8 cellular contexts compared by ENCODE assay signal in the genomic region with DNA sequence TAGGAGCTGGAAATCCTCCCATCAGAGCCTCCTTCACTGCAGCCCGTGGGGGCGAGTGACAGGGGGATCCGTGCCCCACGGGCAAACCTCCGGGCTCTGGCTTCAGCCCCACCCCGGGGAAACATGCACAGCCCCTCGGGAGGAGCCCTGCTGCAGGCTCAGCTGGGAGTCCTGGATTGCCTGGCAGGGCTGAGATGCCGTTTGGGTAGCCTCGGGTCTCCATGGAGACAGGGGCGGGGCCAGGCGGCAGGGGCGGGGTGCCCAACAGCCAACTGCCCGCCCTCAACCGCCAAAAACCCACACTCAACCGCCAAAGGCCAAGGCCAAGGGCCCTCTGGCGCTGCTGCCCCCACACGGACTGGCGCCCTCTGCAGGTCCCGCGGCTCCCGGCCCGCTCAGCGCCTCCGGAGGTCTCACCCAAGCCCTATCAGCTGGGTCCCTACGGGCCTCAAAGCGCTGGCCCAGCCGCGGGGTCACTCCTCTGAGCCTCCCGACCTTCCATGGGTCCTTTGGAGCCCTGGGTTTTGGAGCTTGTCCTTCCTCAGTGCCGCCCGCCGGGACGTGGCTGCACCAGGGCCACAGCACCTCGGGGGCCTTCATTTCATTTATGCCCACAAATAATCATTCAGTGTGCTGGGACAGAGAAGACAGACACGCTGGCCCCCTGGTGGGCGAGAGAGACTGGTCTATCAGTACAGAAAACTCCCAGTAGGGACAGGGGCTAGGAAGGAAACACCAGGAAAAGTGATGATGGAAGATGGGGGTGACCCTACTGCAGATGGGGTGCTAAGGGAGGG. TPM values are rescaled to one million over a fixed set of nuclear protein-coding genes. Genes with fewer than 3 reads are reported as not detected.
DNase-seq lines count a peak whose midpoint lies in the region; ATAC-seq and TF ChIP-seq lines count a peak whose summit lies in the region.

No MANE protein-coding gene starts in this region.

- H3K9me3 ChIP-seq in left lung, result no peaks in the 10 kb centered on the region

- TF ChIP-seq CTCF in GM13977 (IDR thresholded peaks at IDR 0.05; ENCODE audit: extremely low read depth, insufficient read depth, missing control alignments) (peak; percentile 81), left lung (IDR thresholded peaks at IDR 0.05) (peak; percentile 50 to 62)

- no peaks in the 10 kb centered on the region for H3K9me3 Mint-ChIP-seq in dendritic cell treated with granulocyte-macrophage colony-stimulating factor and Interleukin-4, amounts not matched to agents 40 ng/mL and 50 ng/mL, for 4 days

- H3K4me1 Mint-ChIP-seq in dendritic cell treated with granulocyte-macrophage colony-stimulating factor and Interleukin-4, amounts not matched to agents 40 ng/mL and 50 ng/mL, for 4 days (ENCODE audit: low read depth), result peaks cover 76% of the 10 kb centered on the region

- peak overlapping the region; percentile 41 for H3K4me3 Mint-ChIP-seq in dendritic cell treated with granulocyte-macrophage colony-stimulating factor and Interleukin-4, amounts not matched to agents 40 ng/mL and 50 ng/mL, for 4 days

- in situ Hi-C loops in GM13977 (cut with MboI; ENCODE audit: low pct_unique_long_range_greater_than_20kb, low sequenced_read_pairs, unreplicated experiment), result no loop called here

- H3K27me3 ChIP-seq in left lung, result no peaks in the 10 kb centered on the region

- H3K4me3 ChIP-seq in left lung, result peak overlapping the region; percentile 28 to 42

- H3K36me3 ChIP-seq in left lung, result no peaks in the 10 kb centered on the region

- no peaks in the 10 kb centered on the region for H3K36me3 Mint-ChIP-seq in dendritic cell treated with granulocyte-macrophage colony-stimulating factor and Interleukin-4, amounts not matched to agents 40 ng/mL and 50 ng/mL, for 4 days (ENCODE audit: low read depth)

- H3K4me1 ChIP-seq in left lung, result peaks cover 0 to 25% of the 10 kb centered on the region in 2 donors

- peak overlapping the region in 1 of 2 donors; percentile 70 for H3K27ac ChIP-seq in left lung

- intact Hi-C loops in dendritic cell treated with granulocyte-macrophage colony-stimulating factor and Interleukin-4, amounts not matched to agents 40 ng/mL and 50 ng/mL, for 4 days (cut with micrococcal nuclease), result no loop called here
- intact Hi-C loops in left lung (cut with DNase I), result loop anchor here in 1 of 2 donors (10.0 kb wide), 1 partner anchor 161 kb away; no protein-coding TSS in a partner anchor

- peak overlapping the region; percentile 76 for H3K27ac Mint-ChIP-seq in dendritic cell treated with granulocyte-macrophage colony-stimulating factor and Interleukin-4, amounts not matched to agents 40 ng/mL and 50 ng/mL, for 4 days

- H3K27me3 Mint-ChIP-seq in dendritic cell treated with granulocyte-macrophage colony-stimulating factor and Interleukin-4, amounts not matched to agents 40 ng/mL and 50 ng/mL, for 4 days, result no peaks in the 10 kb centered on the region

- DNase-seq in GM13977 (ENCODE audit: low spot score) (peak; percentile 88), NCI-H524 (lab: John Stamatoyannopoulos, UW) (peak; percentile 79 to 91), left lung (peak; percentile 90 to 97)
- peak; percentile 79 for DNase-seq in activated CD4-positive, alpha-beta T cell treated with anti-CD3 and anti-CD28 coated beads, Interleukin-2, amount 50 U/mL, for 1 hour
- DNase-seq in stimulated activated CD4-positive, alpha-beta T cell treated with anti-CD3 and anti-CD28 coated beads, Interleukin-2, amount 100 ng/mL, for 4 hours (ENCODE audit: low read depth), result peak; percentile 59

- ATAC-seq in HG03064 (IDR thresholded peaks at IDR 0.05; ENCODE audit: low read depth, unreplicated experiment), result peak; percentile 83
- ATAC-seq in left lung, result peak; percentile 96
- ATAC-seq in HG03196 (IDR thresholded peaks at IDR 0.05; ENCODE audit: unreplicated experiment), result no peak

RNA-seq across cellular contexts. Expression of a gene that starts 33.5 kb away (rescaled TPM):
- total RNA-seq in left lung, result 10 to 100 TPM; 38.6 to 43.2 TPM
